Comparison of ENCODE assay signal across 2 cellular contexts in the genomic region with DNA sequence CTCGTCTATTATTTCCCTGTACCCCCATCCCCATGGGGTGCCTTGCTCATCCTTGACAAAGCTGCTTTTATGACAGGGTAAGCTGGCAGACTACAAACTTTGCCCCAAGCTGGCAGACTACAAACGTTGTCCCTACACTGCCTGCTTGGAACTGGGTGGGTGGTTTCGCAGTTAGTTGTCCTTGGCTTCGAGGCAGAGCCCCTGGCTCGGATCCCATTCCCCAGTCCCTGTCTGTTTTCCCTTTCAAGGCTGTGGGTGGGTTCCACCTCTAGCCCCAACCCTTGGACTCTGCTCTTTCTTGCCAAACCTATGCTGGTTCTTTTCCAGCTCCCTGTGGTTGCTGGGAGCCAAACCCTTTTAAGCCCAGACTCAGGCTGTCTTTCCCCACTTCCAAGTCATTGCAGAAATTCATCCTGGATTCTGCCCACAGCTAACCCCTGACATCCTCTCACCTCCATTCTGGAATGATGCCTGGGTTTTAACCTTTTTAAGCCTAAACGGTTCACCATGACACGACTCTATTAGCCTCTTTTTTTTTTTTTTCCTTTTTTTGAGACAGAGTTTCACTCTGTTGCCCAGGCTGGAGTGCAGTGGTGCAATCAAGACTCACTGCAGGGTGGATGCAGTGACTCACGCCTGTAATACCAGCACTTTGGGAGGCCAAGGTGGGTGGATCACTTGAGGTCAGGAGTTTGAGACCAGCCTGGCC.
TF ChIP-seq lines count a peak whose summit lies in the region.

No MANE protein-coding gene starts in this region.

TF ChIP-seq in SK-N-SH treated with all-trans-retinoic acid at 6 μM for 48 hours, 23 proteins besides CTCF, POLR2A, EP300 and RAD21 (continued from another document):
- TF ChIP-seq ZFP3 (CRISPR knock-in tag; IDR thresholded peaks at IDR 0.05): no peak
- TF ChIP-seq ZFP30 (CRISPR knock-in tag; IDR thresholded peaks at IDR 0.05): no peak
- TF ChIP-seq OSR1 (CRISPR knock-in tag; IDR thresholded peaks at IDR 0.05): no peak
- no peak for TF ChIP-seq ZNF565 (CRISPR knock-in tag; conservative IDR thresholded peaks at IDR 0.05; ENCODE audit: low read depth)
- TF ChIP-seq TCF4 (CRISPR knock-in tag; IDR thresholded peaks at IDR 0.05; ENCODE audit: borderline replicate concordance): no peak
- TF ChIP-seq, protein P1, sequence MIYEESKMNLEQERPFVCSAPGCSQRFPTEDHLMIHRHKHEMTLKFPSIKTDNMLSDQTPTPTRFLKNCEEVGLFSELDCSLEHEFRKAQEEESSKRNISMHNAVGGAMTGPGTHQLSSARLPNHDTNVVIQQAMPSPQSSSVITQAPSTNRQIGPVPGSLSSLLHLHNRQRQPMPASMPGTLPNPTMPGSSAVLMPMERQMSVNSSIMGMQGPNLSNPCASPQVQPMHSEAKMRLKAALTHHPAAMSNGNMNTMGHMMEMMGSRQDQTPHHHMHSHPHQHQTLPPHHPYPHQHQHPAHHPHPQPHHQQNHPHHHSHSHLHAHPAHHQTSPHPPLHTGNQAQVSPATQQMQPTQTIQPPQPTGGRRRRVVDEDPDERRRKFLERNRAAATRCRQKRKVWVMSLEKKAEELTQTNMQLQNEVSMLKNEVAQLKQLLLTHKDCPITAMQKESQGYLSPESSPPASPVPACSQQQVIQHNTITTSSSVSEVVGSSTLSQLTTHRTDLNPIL (CRISPR knock-in tag; IDR thresholded peaks at IDR 0.05; ENCODE audit: low read depth): no peak
- TF ChIP-seq, protein P2, sequence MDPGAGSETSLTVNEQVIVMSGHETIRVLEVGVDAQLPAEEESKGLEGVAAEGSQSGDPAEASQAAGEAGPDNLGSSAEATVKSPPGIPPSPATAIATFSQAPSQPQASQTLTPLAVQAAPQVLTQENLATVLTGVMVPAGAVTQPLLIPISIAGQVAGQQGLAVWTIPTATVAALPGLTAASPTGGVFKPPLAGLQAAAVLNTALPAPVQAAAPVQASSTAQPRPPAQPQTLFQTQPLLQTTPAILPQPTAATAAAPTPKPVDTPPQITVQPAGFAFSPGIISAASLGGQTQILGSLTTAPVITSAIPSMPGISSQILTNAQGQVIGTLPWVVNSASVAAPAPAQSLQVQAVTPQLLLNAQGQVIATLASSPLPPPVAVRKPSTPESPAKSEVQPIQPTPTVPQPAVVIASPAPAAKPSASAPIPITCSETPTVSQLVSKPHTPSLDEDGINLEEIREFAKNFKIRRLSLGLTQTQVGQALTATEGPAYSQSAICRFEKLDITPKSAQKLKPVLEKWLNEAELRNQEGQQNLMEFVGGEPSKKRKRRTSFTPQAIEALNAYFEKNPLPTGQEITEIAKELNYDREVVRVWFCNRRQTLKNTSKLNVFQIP (CRISPR knock-in tag; IDR thresholded peaks at IDR 0.05; ENCODE audit: borderline replicate concordance, low read depth): no peak
- TF ChIP-seq BACH2 (CRISPR knock-in tag; IDR thresholded peaks at IDR 0.05; ENCODE audit: borderline replicate concordance): no peak
- no peak for TF ChIP-seq ZNF70 (CRISPR knock-in tag; IDR thresholded peaks at IDR 0.05)
- no peak for TF ChIP-seq ZNF8 (CRISPR knock-in tag; IDR thresholded peaks at IDR 0.05)
- TF ChIP-seq RARB (CRISPR knock-in tag; IDR thresholded peaks at IDR 0.05): no peak
- TF ChIP-seq TOX (CRISPR knock-in tag; IDR thresholded peaks at IDR 0.05; ENCODE audit: borderline replicate concordance): no peak
- TF ChIP-seq CSDC2 (CRISPR knock-in tag; IDR thresholded peaks at IDR 0.05): no peak
- TF ChIP-seq ISL1 (CRISPR knock-in tag; IDR thresholded peaks at IDR 0.05): no peak
- TF ChIP-seq ESRRG (CRISPR knock-in tag; IDR thresholded peaks at IDR 0.05): no peak
- no peak for TF ChIP-seq PATZ1 (CRISPR knock-in tag; IDR thresholded peaks at IDR 0.05; ENCODE audit: borderline replicate concordance)

TF ChIP-seq in SK-N-SH, 30 proteins besides CTCF, POLR2A, EP300 and RAD21 (continued from another document):
- TF ChIP-seq IRF3 (IDR thresholded peaks at IDR 0.05; ENCODE audit: low read depth, low read length) (no peak), FOXM1 (IDR thresholded peaks at IDR 0.05; ENCODE audit: low read depth) (no peak), NFIC (IDR thresholded peaks at IDR 0.05; ENCODE audit: borderline replicate concordance) (no peak), MXI1 (IDR thresholded peaks at IDR 0.05; ENCODE audit: low read depth, low read length) (no peak), GATA2 (CRISPR knock-in tag; IDR thresholded peaks at IDR 0.05) (no peak), CHD2 (IDR thresholded peaks at IDR 0.05; ENCODE audit: low read length, partially characterized antibody) (no peak), EZH2phosphoT487 (IDR thresholded peaks at IDR 0.05; ENCODE audit: borderline replicate concordance, low read depth) (no peak), YY1 (IDR thresholded peaks at IDR 0.05; ENCODE audit: low read depth) (no peak), FOSL2 (IDR thresholded peaks at IDR 0.05; ENCODE audit: borderline replicate concordance, low read depth) (no peak)
- TF ChIP-seq, protein P3, sequence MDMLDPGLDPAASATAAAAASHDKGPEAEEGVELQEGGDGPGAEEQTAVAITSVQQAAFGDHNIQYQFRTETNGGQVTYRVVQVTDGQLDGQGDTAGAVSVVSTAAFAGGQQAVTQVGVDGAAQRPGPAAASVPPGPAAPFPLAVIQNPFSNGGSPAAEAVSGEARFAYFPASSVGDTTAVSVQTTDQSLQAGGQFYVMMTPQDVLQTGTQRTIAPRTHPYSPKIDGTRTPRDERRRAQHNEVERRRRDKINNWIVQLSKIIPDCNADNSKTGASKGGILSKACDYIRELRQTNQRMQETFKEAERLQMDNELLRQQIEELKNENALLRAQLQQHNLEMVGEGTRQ (IDR thresholded peaks at IDR 0.05; ENCODE audit: borderline replicate concordance, low read depth, low read length): no peak
